In genomic region chr7:158606111-158606510, GRCh38 we compare ENCODE assay signal across 27 cellular contexts. TPM values are rescaled to one million over a fixed set of nuclear protein-coding genes. Genes with fewer than 3 reads are reported as not detected.
A peak's percentile ranks its signal among the peaks of the same experiment; 100 is the strongest.
DNase-seq lines count a peak whose midpoint lies in the region; ATAC-seq and TF ChIP-seq lines count a peak whose summit lies in the region.
"Had no signal": no experiment of that assay in that cellular context is flagged by ENCODE, and none has a peak within 500 bp of the region (broad histone marks: within the 10 kb centered on the region; RNA-seq: fewer than 3 reads in every experiment).

No MANE protein-coding gene starts in this region.

- CTCF ChIA-PET in activated CD4-positive, alpha-beta T cell treated with anti-CD3 and anti-CD28 coated beads, Interleukin-2, amount 10 ng/mL, durations not matched to agents 7 days and 5 days (lab: Charles Lee), result interaction anchor here (0.6 kb wide), 1 partner anchor 95 kb away, joined by 3 read pairs; no protein-coding TSS in a partner anchor
- CTCF ChIA-PET in CD8-positive, alpha-beta T cell (lab: Charles Lee), result no interaction called here

- no peaks in the 10 kb centered on the region for H3K36me3 Mint-ChIP-seq in neural progenitor cell
- H3K36me3 Mint-ChIP-seq in activated CD4-positive, alpha-beta T cell treated with anti-CD3 and anti-CD28 coated beads, Interleukin-2, amount 10 ng/mL, durations not matched to agents 7 days and 5 days (ENCODE audit: low read depth), result peaks cover 10% of the 10 kb centered on the region
- no peaks in the 10 kb centered on the region for H3K36me3 Mint-ChIP-seq in CD8-positive, alpha-beta T cell

- no peaks in the 10 kb centered on the region for H3K27me3 Mint-ChIP-seq in neural progenitor cell (ENCODE audit: insufficient read depth, low read depth)
- H3K27me3 Mint-ChIP-seq in activated CD4-positive, alpha-beta T cell treated with anti-CD3 and anti-CD28 coated beads, Interleukin-2, amount 10 ng/mL, durations not matched to agents 7 days and 5 days, result no peaks in the 10 kb centered on the region
- H3K27me3 Mint-ChIP-seq in CD8-positive, alpha-beta T cell (ENCODE audit: low read depth), result no peaks in the 10 kb centered on the region
- H3K27me3 Mint-ChIP-seq: CD4-positive, CD25-positive, alpha-beta regulatory T cell had no signal

- H3K9me3 Mint-ChIP-seq in neural progenitor cell, result no peaks in the 10 kb centered on the region
- H3K9me3 Mint-ChIP-seq in activated CD4-positive, alpha-beta T cell treated with anti-CD3 and anti-CD28 coated beads, Interleukin-2, amount 10 ng/mL, durations not matched to agents 7 days and 5 days, result no peaks in the 10 kb centered on the region
- no peaks in the 10 kb centered on the region for H3K9me3 Mint-ChIP-seq in CD8-positive, alpha-beta T cell

- no peak overlapping the region for H3K9ac ChIP-seq in neural progenitor cell
- H3K9ac ChIP-seq: BLaER1 had no signal

- H3K4me1 Mint-ChIP-seq in neural progenitor cell, result no peaks in the 10 kb centered on the region
- H3K4me1 Mint-ChIP-seq in activated CD4-positive, alpha-beta T cell treated with anti-CD3 and anti-CD28 coated beads, Interleukin-2, amount 10 ng/mL, durations not matched to agents 7 days and 5 days, result no peaks in the 10 kb centered on the region
- no peaks in the 10 kb centered on the region for H3K4me1 Mint-ChIP-seq in CD8-positive, alpha-beta T cell (ENCODE audit: low read depth)

- no peak overlapping the region for H3K4me3 Mint-ChIP-seq in neural progenitor cell
- no peak overlapping the region for H3K4me3 Mint-ChIP-seq in activated CD4-positive, alpha-beta T cell treated with anti-CD3 and anti-CD28 coated beads, Interleukin-2, amount 10 ng/mL, durations not matched to agents 7 days and 5 days
- H3K4me3 Mint-ChIP-seq in CD8-positive, alpha-beta T cell, result no peak overlapping the region
- H3K4me3 Mint-ChIP-seq: CD4-positive, CD25-positive, alpha-beta regulatory T cell had no signal

- H3K27ac ChIP-seq in neural progenitor cell, result no peak overlapping the region
- H3K27ac ChIP-seq in CD8-positive, alpha-beta T cell (ENCODE audit: low read depth, low read length), result no peak overlapping the region
- H3K27ac ChIP-seq: BLaER1, PC-9, SJCRH30 had no signal

- no peaks in the 10 kb centered on the region for H4K20me1 ChIP-seq in neural progenitor cell (ENCODE audit: low read depth)
- H4K20me1 ChIP-seq: BLaER1 had no signal

- no peak for TF ChIP-seq CTCF in AG10803 (conservative IDR thresholded peaks at IDR 0.05; ENCODE audit: low read length)
- no peak for TF ChIP-seq CTCF in fibroblast of pulmonary artery (IDR thresholded peaks at IDR 0.05; ENCODE audit: low read length, missing control alignments)
- no peak for TF ChIP-seq CTCF in neural progenitor cell (IDR thresholded peaks at IDR 0.05)
- no peak for TF ChIP-seq CTCF in CD8-positive, alpha-beta T cell (IDR thresholded peaks at IDR 0.05)

- DNase-seq in AG10803 (ENCODE audit: low read depth), result peak; percentile 29
- peak; percentile 72 for DNase-seq in amniotic epithelial cell (ENCODE audit: low read depth)
- DNase-seq in fibroblast of pulmonary artery (ENCODE audit: low read depth), result peak; percentile 10
- no peak for DNase-seq in neural progenitor cell (ENCODE audit: low spot score)
- no peak for DNase-seq in activated CD4-positive, alpha-beta T cell treated with anti-CD3 and anti-CD28 coated beads, Interleukin-2, amount 10 ng/mL, durations not matched to agents 7 days and 5 days
- no peak for DNase-seq in MG63
- DNase-seq in CD8-positive, alpha-beta T cell, result no peak
- DNase-seq in stimulated activated CD4-positive, alpha-beta T cell treated with anti-CD3 and anti-CD28 coated beads, Interleukin-4, amount 100 ng/mL, for 24 hours, result no peak
- DNase-seq: 8988T; ACHN; CD4-positive, CD25-positive, alpha-beta regulatory T cell; HCEC 1CT; Karpas-422; NCI-H1105 treated with DMSO at 0.1 percent for 48 hours; NCI-H146; NCI-H1930; NCI-H2107; NCI-H446; NCI-H524 treated with DMSO at 0.1 percent for 48 hours; NCI-H774; PC-9; SJCRH30 had no signal

- peak overlapping the region; percentile 33 for H3K27ac Mint-ChIP-seq in neural progenitor cell
- H3K27ac Mint-ChIP-seq in activated CD4-positive, alpha-beta T cell treated with anti-CD3 and anti-CD28 coated beads, Interleukin-2, amount 10 ng/mL, durations not matched to agents 7 days and 5 days, result no peak overlapping the region
- no peak overlapping the region for H3K27ac Mint-ChIP-seq in CD8-positive, alpha-beta T cell
- H3K27ac Mint-ChIP-seq: CD4-positive, CD25-positive, alpha-beta regulatory T cell had no signal

- H3K36me3 ChIP-seq in neural progenitor cell (no peaks in the 10 kb centered on the region), MG63 (no peaks in the 10 kb centered on the region)
- H3K36me3 ChIP-seq in CD8-positive, alpha-beta T cell (ENCODE audit: insufficient read depth, low read length), result no peaks in the 10 kb centered on the region

- no peaks in the 10 kb centered on the region for H3K27me3 ChIP-seq in neural progenitor cell
- H3K27me3 ChIP-seq in MG63, result no peaks in the 10 kb centered on the region
- H3K27me3 ChIP-seq in CD8-positive, alpha-beta T cell (ENCODE audit: insufficient read depth, low read length), result no peaks in the 10 kb centered on the region
- H3K27me3 ChIP-seq: BLaER1, SJCRH30 had no signal

- H3K79me2 ChIP-seq in neural progenitor cell (ENCODE audit: low read depth), result no peaks in the 10 kb centered on the region

- H3K4me3 ChIP-seq in AG10803 (ENCODE audit: low read length), result no peak overlapping the region
- no peak overlapping the region for H3K4me3 ChIP-seq in fibroblast of pulmonary artery (replicated peaks; ENCODE audit: low read depth, low read length)
- no peak overlapping the region for H3K4me3 ChIP-seq in neural progenitor cell
- no peak overlapping the region for H3K4me3 ChIP-seq in MG63
- H3K4me3 ChIP-seq in CD8-positive, alpha-beta T cell (ENCODE audit: low read depth, low read length), result no peak overlapping the region
- H3K4me3 ChIP-seq: BLaER1, PC-9, SJCRH30 had no signal

- no peak for ATAC-seq in CD8-positive, alpha-beta T cell
- ATAC-seq: HepG2, Right ventricle myocardium inferior, SK-N-SH treated with all-trans-retinoic acid at 6 μM for 48 hours had no signal

- no peak overlapping the region for H3K4me2 ChIP-seq in neural progenitor cell
- H3K4me2 ChIP-seq: BLaER1, PC-9 had no signal

- no peak overlapping the region for H2AFZ ChIP-seq in neural progenitor cell (replicated peaks)
- H2AFZ ChIP-seq: PC-9 had no signal

- POLR2A ChIA-PET in activated CD4-positive, alpha-beta T cell treated with anti-CD3 and anti-CD28 coated beads, Interleukin-2, amount 10 ng/mL, durations not matched to agents 7 days and 5 days (lab: Charles Lee), result no interaction called here
- POLR2A ChIA-PET in CD8-positive, alpha-beta T cell (lab: Charles Lee), result no interaction called here

- H3K4me1 ChIP-seq in neural progenitor cell, result no peaks in the 10 kb centered on the region
- H3K4me1 ChIP-seq in CD8-positive, alpha-beta T cell (ENCODE audit: insufficient read depth, low read length), result no peaks in the 10 kb centered on the region
- H3K4me1 ChIP-seq: SJCRH30 had no signal

- intact Hi-C loops in CD8-positive, alpha-beta T cell (cut with DNase I, micrococcal nuclease), result no loop called here

- H3K9me3 ChIP-seq in neural progenitor cell (ENCODE audit: low read depth), result no peaks in the 10 kb centered on the region
- no peaks in the 10 kb centered on the region for H3K9me3 ChIP-seq in MG63
- no peaks in the 10 kb centered on the region for H3K9me3 ChIP-seq in CD8-positive, alpha-beta T cell (ENCODE audit: low read length)
- H3K9me3 ChIP-seq: BLaER1, SJCRH30 had no signal

- no peaks in the 10 kb centered on the region for H3F3A ChIP-seq in neural progenitor cell (ENCODE audit: low read depth)

RNA-seq across cellular contexts. Expression of gene PTPRN2, which starts 18.5 kb away (rescaled TPM):
- 3.0 and 4.9 TPM in 2 replicates for total RNA-seq in neural progenitor cell (ENCODE audit: low replicate concordance)
- 1 to 10 TPM; 2.6 to 2.7 TPM for total RNA-seq in activated CD4-positive, alpha-beta T cell treated with anti-CD3 and anti-CD28 coated beads, Interleukin-2, amount 10 ng/mL, durations not matched to agents 7 days and 5 days
- total RNA-seq in MG63 (2014; rRNA removed; shearing (Covaris generic); ENCODE audit: low replicate concordance), result 0.16 TPM in 1 of 2 replicates, not detected in the other
- total RNA-seq in CD8-positive, alpha-beta T cell, result under 1 TPM; 0.14 to 0.22 TPM
- total RNA-seq: G401, PC-9 had no signal

Comparison
In these comparisons a context has a peak if more than half of its experiments do, and no peak if none do; other contexts are left out.
1. DNase-seq: peak in AG10803 (single experiment), amniotic epithelial cell (single experiment) and fibroblast of pulmonary artery (single experiment); none in neural progenitor cell (single experiment), activated CD4-positive, alpha-beta T cell treated with anti-CD3 and anti-CD28 coated beads, Interleukin-2, amount 10 ng/mL, durations not matched to agents 7 days and 5 days (single experiment), MG63 (single experiment), CD8-positive, alpha-beta T cell (0 of 7) and stimulated activated CD4-positive, alpha-beta T cell treated with anti-CD3 and anti-CD28 coated beads, Interleukin-4, amount 100 ng/mL, for 24 hours (single experiment).